Comparison of ENCODE assay signal across 25 cellular contexts in genomic region chr2:227630322-227630721, GRCh38. TPM values are rescaled to one million over a fixed set of nuclear protein-coding genes. Genes with fewer than 3 reads are reported as not detected.
DNase-seq lines count a peak whose midpoint lies in the region; ATAC-seq and TF ChIP-seq lines count a peak whose summit lies in the region.
"Had no signal": no experiment of that assay in that cellular context is flagged by ENCODE, and none has a peak within 500 bp of the region (broad histone marks: within the 10 kb centered on the region; RNA-seq: fewer than 3 reads in every experiment).

No MANE protein-coding gene starts in this region.

- peaks cover 9% of the 10 kb centered on the region for H3K4me1 Mint-ChIP-seq in mesothelial cell of epicardium
- H3K4me1 Mint-ChIP-seq: CD14-positive monocyte; CD4-positive, alpha-beta memory T cell; CD4-positive, CD25-positive, alpha-beta regulatory T cell; CD8-positive, alpha-beta memory T cell had no signal

- H3K4me3 Mint-ChIP-seq in mesothelial cell of epicardium, result no peak overlapping the region
- H3K4me3 Mint-ChIP-seq: CD14-positive monocyte; CD4-positive, alpha-beta memory T cell; CD4-positive, CD25-positive, alpha-beta regulatory T cell; CD8-positive, alpha-beta memory T cell had no signal

- no peaks in the 10 kb centered on the region for H3K36me3 Mint-ChIP-seq in mesothelial cell of epicardium
- H3K36me3 Mint-ChIP-seq: CD14-positive monocyte; CD4-positive, alpha-beta memory T cell; CD4-positive, CD25-positive, alpha-beta regulatory T cell; CD8-positive, alpha-beta memory T cell had no signal

- TF ChIP-seq CTCF in mesothelial cell of epicardium (IDR thresholded peaks at IDR 0.05; ENCODE audit: unreplicated experiment), result no peak
- no peak for TF ChIP-seq CTCF in omental fat pad (IDR thresholded peaks at IDR 0.05)

- no peaks in the 10 kb centered on the region for H3K27me3 Mint-ChIP-seq in mesothelial cell of epicardium (ENCODE audit: low read depth)

- H3K9me3 Mint-ChIP-seq in mesothelial cell of epicardium, result no peaks in the 10 kb centered on the region
- H3K9me3 Mint-ChIP-seq: CD4-positive, CD25-positive, alpha-beta regulatory T cell; CD8-positive, alpha-beta memory T cell had no signal

- ATAC-seq in GM19023 (IDR thresholded peaks at IDR 0.05; ENCODE audit: unreplicated experiment) (no peak), omental fat pad (ENCODE audit: low FRiP score) (no peak)
- ATAC-seq: GM12878 had no signal

- H3K27ac Mint-ChIP-seq in mesothelial cell of epicardium, result peak overlapping the region; percentile 80
- H3K27ac Mint-ChIP-seq: CD14-positive monocyte; CD4-positive, alpha-beta memory T cell; CD4-positive, CD25-positive, alpha-beta regulatory T cell; CD8-positive, alpha-beta memory T cell had no signal

- no peak for DNase-seq in mesothelial cell of epicardium (ENCODE audit: low spot score in 2 of 2, unreplicated experiment in 2 of 2)
- DNase-seq in putamen (ENCODE audit: low spot score), result peak; percentile 8
- no peak for DNase-seq in activated CD4-positive, alpha-beta T cell treated with anti-CD3 and anti-CD28 coated beads for 1 hour
- DNase-seq in omental fat pad (ENCODE audit: low spot score), result no peak
- DNase-seq: 8988T; ACHN; BE2C; C1 segment of cervical spinal cord; CD4-positive, alpha-beta memory T cell; CD4-positive, CD25-positive, alpha-beta regulatory T cell; CD8-positive, alpha-beta memory T cell; COR-L47; DMS 273 treated with DMSO at 0.1 percent for 48 hours; DMS153; DMS53; DMS79; DND-41; EL; GDM1 had no signal

RNA-seq across cellular contexts. Expression of gene SCYGR4, which starts 13.0 kb away (rescaled TPM):
- total RNA-seq in mesothelial cell of epicardium (not detected in 3 replicates), omental fat pad (under 1 TPM in 1 of 4 donors, not detected in 3; 0.84 TPM)
- total RNA-seq: A673; CD4-positive, alpha-beta memory T cell; CD4-positive, CD25-positive, alpha-beta regulatory T cell; CD8-positive, alpha-beta memory T cell; Daoy; G401 had no signal

RNA-seq across cellular contexts. Expression of gene SCYGR3, which starts 15.7 kb away (rescaled TPM):
- total RNA-seq in mesothelial cell of epicardium (not detected in 3 replicates), omental fat pad (not detected)
- total RNA-seq: A673; CD4-positive, alpha-beta memory T cell; CD4-positive, CD25-positive, alpha-beta regulatory T cell; CD8-positive, alpha-beta memory T cell; Daoy; G401; GM12878 had no signal

RNA-seq across cellular contexts. Expression of gene SCYGR2, which starts 31.6 kb away (rescaled TPM):
- total RNA-seq in mesothelial cell of epicardium (not detected in 3 replicates), omental fat pad (not detected)
- total RNA-seq: A673; CD4-positive, alpha-beta memory T cell; CD4-positive, CD25-positive, alpha-beta regulatory T cell; CD8-positive, alpha-beta memory T cell; Daoy; G401; GM12878 had no signal

RNA-seq across cellular contexts. Expression of gene SCYGR5, which starts 36.3 kb away (rescaled TPM):
- total RNA-seq in mesothelial cell of epicardium (not detected in 3 replicates), omental fat pad (not detected)
- total RNA-seq: A673; CD4-positive, alpha-beta memory T cell; CD4-positive, CD25-positive, alpha-beta regulatory T cell; CD8-positive, alpha-beta memory T cell; Daoy; G401; GM12878 had no signal
